12 cellular contexts compared by ENCODE assay signal in the genomic region with DNA sequence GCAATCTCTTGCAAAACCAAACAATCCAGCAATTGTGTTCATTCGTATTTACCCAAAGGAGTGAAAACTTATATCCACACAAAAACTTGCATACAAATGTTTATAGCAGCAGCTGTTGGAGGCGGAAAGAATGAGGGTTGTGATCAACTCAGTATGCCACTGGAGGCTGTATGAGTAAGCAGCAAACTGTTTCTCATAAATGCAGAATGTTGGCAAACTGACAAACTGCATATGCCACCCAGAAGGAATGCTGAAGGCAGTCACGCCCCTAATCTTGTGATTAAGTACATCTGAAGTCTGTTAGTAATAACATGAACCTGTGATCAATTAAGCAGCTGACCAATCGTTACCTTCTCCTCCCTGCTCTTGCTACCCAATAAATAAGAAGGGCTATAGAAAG.
DNase-seq lines count a peak whose midpoint lies in the region; ATAC-seq, FAIRE-seq and TF ChIP-seq lines count a peak whose summit lies in the region.
"Had no signal": no experiment of that assay in that cellular context is flagged by ENCODE, and none has a peak within 500 bp of the region (broad histone marks: within the 10 kb centered on the region; RNA-seq: fewer than 3 reads in every experiment).

No MANE protein-coding gene starts in this region.

- peaks cover 6% of the 10 kb centered on the region for H3K27me3 Mint-ChIP-seq in activated CD4-positive, alpha-beta memory T cell treated with anti-CD3 and anti-CD28 coated beads for 36 hours
- H3K27me3 Mint-ChIP-seq in CD8-positive, alpha-beta memory T cell, result peaks cover 4 to 27% of the 10 kb centered on the region in 2 donors

- FAIRE-seq in HTR-8/SVneo (lab: Jason Lieb, UNC), result peak; percentile 72

- H3K4me3 ChIP-seq in AG09309 (ENCODE audit: control insufficient read depth, low read depth, low read length) (no peak overlapping the region), astrocyte of the spinal cord (ENCODE audit: low read depth, low read length) (no peak overlapping the region), left lung (no peak overlapping the region)
- no peak overlapping the region for H3K4me3 ChIP-seq in CD8-positive, alpha-beta memory T cell (ENCODE audit: low read length)
- H3K4me3 ChIP-seq: cardiac muscle cell, testis had no signal

- no peak overlapping the region for H3K27ac ChIP-seq in left lung
- no peak overlapping the region for H3K27ac ChIP-seq in CD8-positive, alpha-beta memory T cell (ENCODE audit: low read depth, low read length)
- H3K27ac ChIP-seq: cardiac muscle cell, testis had no signal

- CTCF ChIA-PET in activated CD4-positive, alpha-beta memory T cell treated with anti-CD3 and anti-CD28 coated beads for 36 hours (lab: Charles Lee), result interaction anchor here (1.3 kb wide), 1 partner anchor 12 kb away, joined by 3 read pairs; no protein-coding TSS in a partner anchor
- CTCF ChIA-PET in CD8-positive, alpha-beta memory T cell (lab: Charles Lee), result interaction anchor here (1.3 to 1.5 kb wide), 2 partner anchors 11 to 72 kb away, joined by 3 read pairs; a partner anchor contains a TSS

- H3K4me3 Mint-ChIP-seq in activated CD4-positive, alpha-beta memory T cell treated with anti-CD3 and anti-CD28 coated beads for 36 hours, result no peak overlapping the region
- H3K4me3 Mint-ChIP-seq in CD8-positive, alpha-beta memory T cell, result no peak overlapping the region

- H3K27me3 ChIP-seq in left lung, result no peaks in the 10 kb centered on the region
- H3K27me3 ChIP-seq in CD8-positive, alpha-beta memory T cell (ENCODE audit: insufficient read depth, low read length, poor library complexity, severe bottlenecking), result no peaks in the 10 kb centered on the region
- H3K27me3 ChIP-seq: cardiac muscle cell, testis had no signal

- no peaks in the 10 kb centered on the region for H3K4me1 ChIP-seq in left lung
- no peaks in the 10 kb centered on the region for H3K4me1 ChIP-seq in CD8-positive, alpha-beta memory T cell (ENCODE audit: insufficient read depth, low read length)
- H3K4me1 ChIP-seq: testis had no signal

- peak; percentile 56 for ATAC-seq in left lung

- intact Hi-C loops in left lung (cut with DNase I), result no loop called here
- intact Hi-C loops in activated CD4-positive, alpha-beta memory T cell treated with anti-CD3 and anti-CD28 coated beads for 36 hours (cut with micrococcal nuclease), result no loop called here

- H3K9me3 Mint-ChIP-seq in activated CD4-positive, alpha-beta memory T cell treated with anti-CD3 and anti-CD28 coated beads for 36 hours, result no peaks in the 10 kb centered on the region
- H3K9me3 Mint-ChIP-seq in CD8-positive, alpha-beta memory T cell, result peaks cover 0 to 3% (median 0%) of the 10 kb centered on the region in 5 donors

- no peaks in the 10 kb centered on the region for H3K36me3 ChIP-seq in left lung
- no peaks in the 10 kb centered on the region for H3K36me3 ChIP-seq in CD8-positive, alpha-beta memory T cell (ENCODE audit: insufficient read depth, low read length)
- H3K36me3 ChIP-seq: cardiac muscle cell had no signal

- POLR2A ChIA-PET in activated CD4-positive, alpha-beta memory T cell treated with anti-CD3 and anti-CD28 coated beads for 36 hours (lab: Charles Lee), result no interaction called here
- POLR2A ChIA-PET in CD8-positive, alpha-beta memory T cell (lab: Charles Lee), result no interaction called here

- no peaks in the 10 kb centered on the region for H3K9me3 ChIP-seq in left lung
- no peaks in the 10 kb centered on the region for H3K9me3 ChIP-seq in CD8-positive, alpha-beta memory T cell (ENCODE audit: low read length)
- H3K9me3 ChIP-seq: testis had no signal

- in situ Hi-C loops in astrocyte of the spinal cord (cut with HindIII; ENCODE audit: low sequenced_read_pairs), result no loop called here

- TF ChIP-seq CTCF in AG09309 (IDR thresholded peaks at IDR 0.05; ENCODE audit: control insufficient read depth, insufficient read depth, low read depth, low read length, missing control alignments) (no peak), astrocyte of the spinal cord (IDR thresholded peaks at IDR 0.05; ENCODE audit: low read depth, low read length) (no peak), left lung (IDR thresholded peaks at IDR 0.05) (no peak)

- peak; percentile 97 for DNase-seq in AG09309 (ENCODE audit: low read depth)
- DNase-seq in HTR-8/SVneo (ENCODE audit: insufficient read length, low spot score), result no peak
- DNase-seq in astrocyte of the spinal cord (ENCODE audit: low read depth, low spot score), result peak; percentile 87
- no peak for DNase-seq in left lung
- no peak for DNase-seq in NAMALWA (ENCODE audit: low spot score)
- no peak for DNase-seq in activated CD4-positive, alpha-beta memory T cell treated with anti-CD3 and anti-CD28 coated beads for 36 hours
- DNase-seq in SKM-1 treated with dmso at 0.1 percent for 144 hours (lab: John Stamatoyannopoulos, UW; ENCODE audit: unreplicated experiment), result no peak
- DNase-seq in CD8-positive, alpha-beta memory T cell, result no peak
- DNase-seq: activated CD4-positive, alpha-beta T cell treated with anti-CD3 and anti-CD28 coated beads, Interleukin-2, amount 50 U/mL, for 4 hours; NCI-H1436; testis had no signal

- H3K36me3 Mint-ChIP-seq in activated CD4-positive, alpha-beta memory T cell treated with anti-CD3 and anti-CD28 coated beads for 36 hours, result no peaks in the 10 kb centered on the region
- no peaks in the 10 kb centered on the region for H3K36me3 Mint-ChIP-seq in CD8-positive, alpha-beta memory T cell

- peaks cover 7% of the 10 kb centered on the region for H3K4me1 Mint-ChIP-seq in activated CD4-positive, alpha-beta memory T cell treated with anti-CD3 and anti-CD28 coated beads for 36 hours (ENCODE audit: low read depth)
- H3K4me1 Mint-ChIP-seq in CD8-positive, alpha-beta memory T cell, result no peaks in the 10 kb centered on the region

- H3K27ac Mint-ChIP-seq in activated CD4-positive, alpha-beta memory T cell treated with anti-CD3 and anti-CD28 coated beads for 36 hours, result no peak overlapping the region
- H3K27ac Mint-ChIP-seq in CD8-positive, alpha-beta memory T cell, result no peak overlapping the region

Comparison
In these comparisons a context has a peak if more than half of its experiments do, and no peak if none do; other contexts are left out.
1. DNase-seq: peak in AG09309 (single experiment) and astrocyte of the spinal cord (single experiment); none in HTR-8/SVneo (single experiment), left lung (0 of 2), NAMALWA (single experiment), activated CD4-positive, alpha-beta memory T cell treated with anti-CD3 and anti-CD28 coated beads for 36 hours (single experiment), SKM-1 treated with dmso at 0.1 percent for 144 hours (single experiment) and CD8-positive, alpha-beta memory T cell (0 of 5).